ENCODE assay signal across 8 cellular contexts in genomic region chr1:44775078-44775929, GRCh38. TPM values are rescaled to one million over a fixed set of nuclear protein-coding genes. Genes with fewer than 3 reads are reported as not detected.
DNase-seq lines count a peak whose midpoint lies in the region; ATAC-seq and TF ChIP-seq lines count a peak whose summit lies in the region.

Gene RPS8 (plus strand): TSS chr1:44775540. CDS start chr1:44775597, 57 bp downstream.

- H3K79me2 ChIP-seq in parathyroid adenoma, result no peaks in the 10 kb centered on the region

- H3K36me3 ChIP-seq in cardiac muscle cell (peaks cover 28% of the 10 kb centered on the region), parathyroid adenoma (ENCODE audit: control insufficient read depth, insufficient read depth, low read length) (no peaks in the 10 kb centered on the region), tibial artery (peaks cover 16 to 41% (median 36%) of the 10 kb centered on the region in 3 donors)

- no peaks in the 10 kb centered on the region for H3K27me3 ChIP-seq in cardiac muscle cell
- no peaks in the 10 kb centered on the region for H3K27me3 ChIP-seq in parathyroid adenoma (ENCODE audit: control insufficient read depth, insufficient read depth, low read length)
- no peaks in the 10 kb centered on the region for H3K27me3 ChIP-seq in tibial artery

- H2AFZ ChIP-seq in parathyroid adenoma, result peak within 1 kb of the TSS; percentile 96

- no peaks in the 10 kb centered on the region for H3K9me3 ChIP-seq in cardiac muscle cell (ENCODE audit: low read depth)
- H3K9me3 ChIP-seq in parathyroid adenoma (ENCODE audit: control insufficient read depth, low read length), result no peaks in the 10 kb centered on the region
- H3K9me3 ChIP-seq in tibial artery, result no peaks in the 10 kb centered on the region

- H3K4me3 ChIP-seq in GM12865 (ENCODE audit: low read depth, low read length) (peak within 1 kb of the TSS; percentile 80), cardiac muscle cell (peak within 1 kb of the TSS; percentile 87), parathyroid adenoma (ENCODE audit: low read depth, low read length) (peak within 1 kb of the TSS; percentile 95), tibial artery (peak within 1 kb of the TSS; percentile 82 to 88)

- H3K27ac ChIP-seq in cardiac muscle cell (peak within 1 kb of the TSS; percentile 97), parathyroid adenoma (peak within 1 kb of the TSS; percentile 91), tibial artery (peak within 1 kb of the TSS; percentile 96 to 97)

- DNase-seq in GM12865 (ENCODE audit: low read depth), result peak; percentile 95
- DNase-seq in NCI-H128 (lab: John Stamatoyannopoulos, UW; ENCODE audit: unreplicated experiment), result peak; percentile 95
- peak; percentile 75 to 83 for DNase-seq in SW 1271 (lab: John Stamatoyannopoulos, UW)
- peak; percentile 85 for DNase-seq in activated naive CD8-positive, alpha-beta T cell treated with anti-CD3 and anti-CD28 coated beads, Interleukin-2, amount 50 U/mL, for 16 hours (ENCODE audit: low read depth, low spot score)
- peak; percentile 96 to 97 for DNase-seq in cardiac muscle cell (ENCODE audit: low read depth in 1 of 2, low spot score in 1 of 2)
- peak; percentile 92 to 95 for DNase-seq in tibial artery

- H3K4me1 ChIP-seq in cardiac muscle cell (ENCODE audit: low read depth) (peaks cover 18% of the 10 kb centered on the region), parathyroid adenoma (no peaks in the 10 kb centered on the region), tibial artery (peaks cover 0 to 27% (median 15%) of the 10 kb centered on the region in 4 donors)

- peak; percentile 80 for ATAC-seq in HG02678 (IDR thresholded peaks at IDR 0.05; ENCODE audit: unreplicated experiment)

- intact Hi-C loops in tibial artery (cut with DNase I; ENCODE audit: low total_unique reads), result loop anchor here (5.0 kb wide), 1 partner anchor 43 kb away; the partner anchor contains the start of gene RNU5D-1

- no peak for TF ChIP-seq CTCF in GM12865 (IDR thresholded peaks at IDR 0.05; ENCODE audit: insufficient read depth, low read depth, low read length, missing control alignments)
- TF ChIP-seq CTCF in cardiac muscle cell (IDR thresholded peaks at IDR 0.05; ENCODE audit: low read depth, low read length), result no peak
- no peak for TF ChIP-seq CTCF in parathyroid adenoma (IDR thresholded peaks at IDR 0.05)
- TF ChIP-seq CTCF in tibial artery (IDR thresholded peaks at IDR 0.05), result no peak

- H3K4me2 ChIP-seq in parathyroid adenoma (ENCODE audit: low read length), result peak within 1 kb of the TSS; percentile 95

- peak within 1 kb of the TSS; percentile 76 for H3K9ac ChIP-seq in parathyroid adenoma

RNA-seq across cellular contexts. Expression of gene RPS8, which starts in this region (rescaled TPM):
- 2,166 and 2,475 TPM in 2 replicates for total RNA-seq in cardiac muscle cell
- 534 and 651 TPM in 2 replicates for polyA plus RNA-seq in cardiac muscle cell

Comparison
In these comparisons a context has a peak if more than half of its experiments do, and no peak if none do; other contexts are left out.
1. Peak in every context shown above with its lines: DNase-seq, ATAC-seq, H3K4me3 ChIP-seq and H3K27ac ChIP-seq.